In genomic region chr2:63819256-63819655, GRCh38 we compare ENCODE assay signal across 2 cellular contexts.
TF ChIP-seq lines count a peak whose summit lies in the region.

No MANE protein-coding gene starts in this region.

TF ChIP-seq in GM23338, 12 proteins besides CTCF, POLR2A, EP300 and RAD21 (continued from another document):
- no peak for TF ChIP-seq REST (IDR thresholded peaks at IDR 0.05; ENCODE audit: unreplicated experiment)

TF ChIP-seq in SK-N-SH, 30 proteins besides CTCF, POLR2A, EP300 and RAD21:
- no peak for TF ChIP-seq IRF3 (IDR thresholded peaks at IDR 0.05; ENCODE audit: low read depth, low read length)
- TF ChIP-seq NFIC (IDR thresholded peaks at IDR 0.05; ENCODE audit: borderline replicate concordance): no peak
- no peak for TF ChIP-seq SMC3 (IDR thresholded peaks at IDR 0.05; ENCODE audit: low read depth, low read length)
- TF ChIP-seq RFX5 (IDR thresholded peaks at IDR 0.05; ENCODE audit: low read length): no peak
- TF ChIP-seq FOXM1 (IDR thresholded peaks at IDR 0.05; ENCODE audit: low read depth): no peak
- no peak for TF ChIP-seq TCF12 (IDR thresholded peaks at IDR 0.05)
- no peak for TF ChIP-seq MAX (IDR thresholded peaks at IDR 0.05; ENCODE audit: low read depth)
- TF ChIP-seq RCOR1 (IDR thresholded peaks at IDR 0.05; ENCODE audit: low read length): no peak
- no peak for TF ChIP-seq GABPA (IDR thresholded peaks at IDR 0.05; ENCODE audit: low read depth)
- TF ChIP-seq TEAD4 (IDR thresholded peaks at IDR 0.05; ENCODE audit: borderline replicate concordance, insufficient read depth): no peak
- no peak for TF ChIP-seq JUND (IDR thresholded peaks at IDR 0.05)
- no peak for TF ChIP-seq FOXJ3 (CRISPR knock-in tag; IDR thresholded peaks at IDR 0.05)
TF ChIP-seq in SK-N-SH: peak in this region for 0.
